ENCODE assay signal across 8 cellular contexts in the genomic region with DNA sequence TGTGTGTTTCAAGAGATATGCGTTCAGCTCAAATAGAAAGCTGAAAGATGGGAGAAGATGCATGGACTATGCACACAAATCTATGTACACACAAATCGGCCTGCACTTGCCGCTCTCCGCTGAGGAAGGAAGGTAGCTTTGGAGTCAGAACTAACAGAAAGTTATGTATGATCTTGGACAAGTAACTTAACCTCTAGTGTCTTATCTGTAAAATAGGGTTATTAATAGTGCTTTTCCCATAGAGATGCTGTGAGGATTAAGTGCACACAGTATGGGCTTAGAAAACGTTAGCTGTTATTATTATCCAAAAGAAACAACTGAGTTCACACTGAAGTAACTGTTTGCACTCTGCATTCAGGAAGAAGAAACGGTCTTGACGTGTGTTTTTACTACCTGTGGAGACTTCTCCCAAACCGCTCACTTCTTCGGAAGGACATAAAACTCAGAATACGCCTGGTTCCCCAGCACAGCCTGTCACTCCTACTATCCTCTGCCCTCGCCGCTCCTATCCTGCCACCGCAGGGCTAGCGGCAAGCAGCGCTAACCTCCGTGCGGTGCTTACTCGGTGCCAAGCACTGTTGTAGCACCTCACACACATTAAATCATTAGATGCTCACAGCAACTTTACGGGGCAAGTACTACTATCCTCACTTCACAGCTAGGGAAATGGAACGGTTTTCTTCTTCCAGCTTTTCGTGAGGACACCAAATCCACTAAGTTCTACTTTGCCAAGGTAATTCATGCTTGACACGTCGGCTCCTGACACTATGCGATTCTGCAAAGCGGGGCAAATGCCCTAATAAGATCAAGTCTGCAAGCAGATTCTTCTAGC. TPM values are rescaled to one million over a fixed set of nuclear protein-coding genes. Genes with fewer than 3 reads are reported as not detected.
A peak's percentile ranks its signal among the peaks of the same experiment; 100 is the strongest.
DNase-seq lines count a peak whose midpoint lies in the region; ATAC-seq, FAIRE-seq and TF ChIP-seq lines count a peak whose summit lies in the region.

No MANE protein-coding gene starts in this region.

- no peaks in the 10 kb centered on the region for H3K9me3 Mint-ChIP-seq in activated CD8-positive, alpha-beta T cell treated with anti-CD3 and anti-CD28 coated beads, Interleukin-2, amount 10 ng/mL, durations not matched to agents 7 days and 5 days (ENCODE audit: insufficient read depth)
- H3K9me3 Mint-ChIP-seq in naive thymus-derived CD4-positive, alpha-beta T cell, result no peaks in the 10 kb centered on the region

- POLR2A ChIA-PET in activated CD8-positive, alpha-beta T cell treated with anti-CD3 and anti-CD28 coated beads, Interleukin-2, amount 10 ng/mL, durations not matched to agents 7 days and 5 days (lab: Charles Lee), result interaction anchor here (1.2 kb wide), 1 partner anchor 10 kb away, joined by 3 read pairs; no protein-coding TSS in a partner anchor
- POLR2A ChIA-PET in naive thymus-derived CD4-positive, alpha-beta T cell (lab: Charles Lee), result interaction anchor here (0.6 to 1.9 kb wide), 8 partner anchors 10 to 428 kb away, joined by 3 to 6 read pairs (median 3); no protein-coding TSS in a partner anchor

- CTCF ChIA-PET in activated CD8-positive, alpha-beta T cell treated with anti-CD3 and anti-CD28 coated beads, Interleukin-2, amount 10 ng/mL, durations not matched to agents 7 days and 5 days (lab: Charles Lee), result interaction anchor here (1.0 to 3.3 kb wide), 16 partner anchors 9 to 383 kb away, joined by 3 to 42 read pairs (median 4); no protein-coding TSS in a partner anchor
- CTCF ChIA-PET in naive thymus-derived CD4-positive, alpha-beta T cell (lab: Charles Lee), result interaction anchor here (0.7 to 4.8 kb wide), 12 partner anchors 29 to 383 kb away, joined by 3 to 42 read pairs (median 3); no protein-coding TSS in a partner anchor

- H3K27ac Mint-ChIP-seq in activated CD8-positive, alpha-beta T cell treated with anti-CD3 and anti-CD28 coated beads, Interleukin-2, amount 10 ng/mL, durations not matched to agents 7 days and 5 days, result peak overlapping the region; percentile 31
- peak overlapping the region; percentile 57 to 94 (median 80) for H3K27ac Mint-ChIP-seq in naive thymus-derived CD4-positive, alpha-beta T cell

- no peaks in the 10 kb centered on the region for H3K27me3 ChIP-seq in naive thymus-derived CD4-positive, alpha-beta T cell (ENCODE audit: control insufficient read depth in 2 of 2, insufficient read depth in 2 of 2, low read length in 2 of 2)

- H3K4me3 ChIP-seq in epithelial cell of esophagus (ENCODE audit: low read length), result peak overlapping the region; percentile 64
- H3K4me3 ChIP-seq in naive thymus-derived CD4-positive, alpha-beta T cell (ENCODE audit: low read length), result peak overlapping the region; percentile 54

- peaks cover 36% of the 10 kb centered on the region for H3K27me3 Mint-ChIP-seq in activated CD8-positive, alpha-beta T cell treated with anti-CD3 and anti-CD28 coated beads, Interleukin-2, amount 10 ng/mL, durations not matched to agents 7 days and 5 days (ENCODE audit: low read depth)
- H3K27me3 Mint-ChIP-seq in naive thymus-derived CD4-positive, alpha-beta T cell, result peaks cover 0 to 39% (median 0%) of the 10 kb centered on the region in 5 donors

- FAIRE-seq in urothelium cell line (lab: Jason Lieb, UNC), result no peak

- H3K4me1 Mint-ChIP-seq in activated CD8-positive, alpha-beta T cell treated with anti-CD3 and anti-CD28 coated beads, Interleukin-2, amount 10 ng/mL, durations not matched to agents 7 days and 5 days (ENCODE audit: low read depth), result peaks cover 32% of the 10 kb centered on the region
- peaks cover 21 to 40% (median 27%) of the 10 kb centered on the region in 7 donors for H3K4me1 Mint-ChIP-seq in naive thymus-derived CD4-positive, alpha-beta T cell

- H3K27ac ChIP-seq in C4-2B, result peak overlapping the region; percentile 76
- H3K27ac ChIP-seq in naive thymus-derived CD4-positive, alpha-beta T cell (ENCODE audit: low read depth, low read length), result no peak overlapping the region

- peak overlapping the region; percentile 78 for H3K4me3 Mint-ChIP-seq in activated CD8-positive, alpha-beta T cell treated with anti-CD3 and anti-CD28 coated beads, Interleukin-2, amount 10 ng/mL, durations not matched to agents 7 days and 5 days
- peak overlapping the region; percentile 86 to 99 (median 94) for H3K4me3 Mint-ChIP-seq in naive thymus-derived CD4-positive, alpha-beta T cell

- H3K36me3 Mint-ChIP-seq in activated CD8-positive, alpha-beta T cell treated with anti-CD3 and anti-CD28 coated beads, Interleukin-2, amount 10 ng/mL, durations not matched to agents 7 days and 5 days (ENCODE audit: low read depth), result peaks cover 3% of the 10 kb centered on the region
- H3K36me3 Mint-ChIP-seq in naive thymus-derived CD4-positive, alpha-beta T cell, result peaks cover 0 to 3% (median 0%) of the 10 kb centered on the region in 5 donors

- H3K36me3 ChIP-seq in naive thymus-derived CD4-positive, alpha-beta T cell (ENCODE audit: control insufficient read depth in 2 of 3, insufficient read depth in 3 of 3, low read length in 3 of 3), result no peaks in the 10 kb centered on the region

- H3K9me3 ChIP-seq in naive thymus-derived CD4-positive, alpha-beta T cell (ENCODE audit: control insufficient read depth in 2 of 3, low read length in 3 of 3), result no peaks in the 10 kb centered on the region

- ATAC-seq in activated CD8-positive, alpha-beta T cell treated with anti-CD3 and anti-CD28 coated beads, Interleukin-2, amount 10 ng/mL, durations not matched to agents 7 days and 5 days, result peak; percentile 40
- ATAC-seq in naive thymus-derived CD4-positive, alpha-beta T cell, result peak; percentile 50
- no peak for ATAC-seq in GM21619 (IDR thresholded peaks at IDR 0.05; ENCODE audit: unreplicated experiment)

- H3K4me1 ChIP-seq in naive thymus-derived CD4-positive, alpha-beta T cell (ENCODE audit: control insufficient read depth in 2 of 2, insufficient read depth in 2 of 2, low read length in 2 of 2), result peaks cover 8 to 15% of the 10 kb centered on the region in 2 donors

- intact Hi-C loops in naive thymus-derived CD4-positive, alpha-beta T cell (cut with micrococcal nuclease), result loop anchor here (1.0 to 10.0 kb wide), 12 partner anchors 12 to 860 kb away; a partner anchor contains a TSS

- TF ChIP-seq CTCF in C4-2B (conservative IDR thresholded peaks at IDR 0.05), result no peak
- no peak for TF ChIP-seq CTCF in epithelial cell of esophagus (IDR thresholded peaks at IDR 0.05; ENCODE audit: insufficient read depth, low read depth, low read length, missing control alignments)

- in situ Hi-C loops in KBM-7 (cut with MboI; ENCODE audit: low pct_unique_long_range_greater_than_20kb, low sequenced_read_pairs), result no loop called here

- DNase-seq in KBM-7, result peak; percentile 35
- peak; percentile 39 for DNase-seq in activated CD8-positive, alpha-beta T cell treated with anti-CD3 and anti-CD28 coated beads, Interleukin-2, amount 10 ng/mL, durations not matched to agents 7 days and 5 days
- DNase-seq in epithelial cell of esophagus (ENCODE audit: low read depth), result no peak
- DNase-seq in naive thymus-derived CD4-positive, alpha-beta T cell, result peak in 8 of 9 donors; percentile 13 to 49 (median 44)
- DNase-seq in urothelium cell line (ENCODE audit: low spot score), result peak; percentile 31
- no peak for DNase-seq in islet precursor cell

RNA-seq across cellular contexts. Expression of a gene that starts 1.3 kb away (rescaled TPM):
- 1 to 10 TPM; 3.7 to 4.0 TPM for total RNA-seq in activated CD8-positive, alpha-beta T cell treated with anti-CD3 and anti-CD28 coated beads, Interleukin-2, amount 10 ng/mL, durations not matched to agents 7 days and 5 days
- 10 to 100 TPM; 10.1 to 36.3 (median 18.5) TPM for total RNA-seq in naive thymus-derived CD4-positive, alpha-beta T cell
- polyA plus RNA-seq in naive thymus-derived CD4-positive, alpha-beta T cell, result 10 to 100 TPM in 1 of 2 donors, 1 to 10 TPM in 1; 9.4 to 11.4 TPM

Comparison
In these comparisons a context has a peak if more than half of its experiments do, and no peak if none do; other contexts are left out.
1. DNase-seq: peak in KBM-7 (single experiment), activated CD8-positive, alpha-beta T cell treated with anti-CD3 and anti-CD28 coated beads, Interleukin-2, amount 10 ng/mL, durations not matched to agents 7 days and 5 days (single experiment), naive thymus-derived CD4-positive, alpha-beta T cell (8 of 9) and urothelium cell line (single experiment); none in epithelial cell of esophagus (single experiment) and islet precursor cell (single experiment).